ENCODE assay signal across 29 cellular contexts in the genomic region with DNA sequence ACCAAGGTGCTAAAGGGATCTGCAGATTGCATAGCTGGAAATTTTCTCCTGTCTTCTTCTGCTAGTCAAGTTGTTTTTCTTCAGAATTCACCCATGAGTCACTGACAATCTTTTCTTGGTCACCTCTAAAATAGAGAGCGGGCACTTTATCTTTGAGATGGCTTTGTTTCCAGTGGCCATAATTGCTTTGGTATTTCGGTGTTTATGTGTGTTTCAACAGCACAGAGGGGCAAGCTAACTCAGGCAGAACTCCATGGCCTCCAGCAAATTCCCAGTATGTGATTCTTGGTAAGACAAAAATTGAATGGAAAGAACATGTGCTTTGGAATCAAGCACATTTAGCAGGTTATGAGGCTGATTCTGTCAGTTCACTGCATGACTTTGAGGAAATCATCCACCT.
"Had no signal": no experiment of that assay in that cellular context is flagged by ENCODE, and none has a peak within 500 bp of the region (broad histone marks: within the 10 kb centered on the region; RNA-seq: fewer than 3 reads in every experiment).

No MANE protein-coding gene starts in this region.

- H3K4me3 ChIP-seq: left lung, lower lobe of right lung, neural progenitor cell, ovary, skin epidermis, stomach, testis, thyroid gland, transverse colon, upper lobe of right lung had no signal

- H3K27me3 ChIP-seq: ovary, testis, thyroid gland, transverse colon had no signal

- H3K36me3 ChIP-seq: left lung, lower lobe of right lung, neural progenitor cell, neutrophil, ovary, stomach, thyroid gland, transverse colon, upper lobe of right lung had no signal

- H3K27ac Mint-ChIP-seq: nephron progenitor cell; neural progenitor cell; progenitor cell of endocrine pancreas; stimulated activated naive B cell treated with anti-CD40 and anti-IgM and Interleukin-4, amounts not matched to agents 10 μg/mL and 1 μg/mL and 100 μg/mL, for 72 hours had no signal

- H2AFZ ChIP-seq: neural progenitor cell had no signal

- H3K4me1 ChIP-seq: left lung, lower lobe of right lung, testis, thyroid gland, upper lobe of right lung had no signal

- H3K36me3 Mint-ChIP-seq: natural killer cell, neural progenitor cell had no signal

- H3K4me3 Mint-ChIP-seq: immature natural killer cell; natural killer cell; nephron progenitor cell; neural progenitor cell; stimulated activated naive B cell treated with anti-CD40 and anti-IgM and Interleukin-4, amounts not matched to agents 10 μg/mL and 1 μg/mL and 100 μg/mL, for 72 hours had no signal

- DNase-seq: hypothalamus; immature natural killer cell; kidney; left colon; left lung; lower lobe of right lung; mammary epithelial cell; mesenchymal stem cell; natural killer cell; nephron progenitor cell; occipital lobe; ovary; retina; right cardiac atrium; stimulated activated CD4-positive, alpha-beta T cell treated with anti-CD3 and anti-CD28 coated beads, Interleukin-12 subunit alpha, Interleukin-12 subunit beta, amount 100 ng/mL, for 4 hours; stimulated activated CD4-positive, alpha-beta T cell treated with anti-CD3 and anti-CD28 coated beads, Interleukin-15, amount 100 ng/mL, for 24 hours; stimulated activated CD4-positive, alpha-beta T cell treated with anti-CD3 and anti-CD28 coated beads, Interleukin-2, amount 100 ng/mL, for 24 hours; stimulated activated CD4-positive, alpha-beta T cell treated with anti-CD3 and anti-CD28 coated beads, Interleukin-4, amount 100 ng/mL, for 1 hour; stimulated activated naive B cell treated with anti-CD40 and anti-IgM and Interleukin-4, amounts not matched to agents 10 μg/mL and 1 μg/mL and 100 μg/mL, for 72 hours; stimulated activated naive CD8-positive, alpha-beta T cell treated with anti-CD3 and anti-CD28 coated beads, Interleukin-15, Interleukin-2, amounts not matched to agents 100 U/mL and 50 U/mL, for 24 hours; stomach; testis; thyroid gland; transverse colon; upper lobe of right lung had no signal

- H3K9me3 ChIP-seq: left lung, lower lobe of right lung, neutrophil, ovary, testis, thyroid gland, transverse colon, upper lobe of right lung had no signal

- H3K27ac ChIP-seq: left lung, lower lobe of right lung, neural progenitor cell, neutrophil, ovary, skin epidermis, stomach, testis, thyroid gland, transverse colon, upper lobe of right lung had no signal

- H3K9me3 Mint-ChIP-seq: immature natural killer cell, natural killer cell had no signal

- H3K4me2 ChIP-seq: neural progenitor cell had no signal

- H3K9ac ChIP-seq: neural progenitor cell had no signal
